In genomic region chr16:17477260-17477545, GRCh38 we compare ENCODE assay signal across 1 cellular context. TPM values are rescaled to one million over a fixed set of nuclear protein-coding genes. Genes with fewer than 3 reads are reported as not detected.
"Had no signal": no experiment of that assay in that cellular context is flagged by ENCODE, and none has a peak within 500 bp of the region (broad histone marks: within the 10 kb centered on the region; RNA-seq: fewer than 3 reads in every experiment).

No MANE protein-coding gene starts in this region.

RNA-seq across cellular contexts. Expression of gene XYLT1, which starts 6.4 kb away (rescaled TPM):
- total RNA-seq: HepG2 had no signal
- polyA plus RNA-seq: HepG2 had no signal
